8 cellular contexts compared by ENCODE assay signal in the genomic region with DNA sequence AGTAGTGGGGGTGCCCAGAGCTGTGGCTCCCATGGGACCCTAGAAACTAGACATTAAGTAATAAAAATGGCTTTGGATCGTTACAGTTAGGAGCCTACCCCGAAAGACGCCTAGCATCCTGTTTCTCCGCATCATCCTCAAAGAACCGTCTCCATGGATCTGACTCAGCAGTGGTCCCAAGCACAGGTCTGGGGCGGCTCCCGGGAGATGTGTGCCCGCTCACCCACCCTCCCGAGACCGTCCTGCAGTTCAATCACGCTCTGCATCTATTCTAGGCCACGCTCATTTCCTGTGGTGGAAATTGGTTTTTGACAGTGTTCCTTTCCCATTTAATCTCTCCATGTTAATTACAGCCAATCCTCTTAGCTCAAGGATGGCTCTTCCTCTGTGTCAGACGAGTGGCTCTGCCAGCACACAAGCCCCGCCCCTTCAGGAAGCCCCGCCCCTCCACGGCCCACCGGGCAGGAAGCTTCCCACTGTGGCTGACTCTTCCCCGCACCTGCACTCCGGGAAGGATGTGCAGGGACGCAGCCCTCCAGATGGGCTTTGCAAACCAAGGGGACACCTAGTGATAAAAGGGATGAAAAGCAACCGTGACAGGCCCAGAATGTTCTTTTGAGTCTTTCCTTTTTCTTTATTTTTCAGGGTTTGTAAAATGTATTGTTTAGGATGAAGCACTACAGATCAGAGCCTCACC. TPM values are rescaled to one million over a fixed set of nuclear protein-coding genes. Genes with fewer than 3 reads are reported as not detected.
A peak's percentile ranks its signal among the peaks of the same experiment; 100 is the strongest.
DNase-seq lines count a peak whose midpoint lies in the region; ATAC-seq, FAIRE-seq and TF ChIP-seq lines count a peak whose summit lies in the region.

No MANE protein-coding gene starts in this region.

- H3K4me2 ChIP-seq in osteoblast (ENCODE audit: insufficient read depth, low read length) = no peak overlapping the region

- H3K4me3 ChIP-seq in fibroblast of mammary gland (ENCODE audit: control insufficient read depth, low read depth, low read length) (no peak overlapping the region), osteoblast (ENCODE audit: insufficient read depth, low read length) (no peak overlapping the region)

- peak; percentile 84 for ATAC-seq in GM18909 (IDR thresholded peaks at IDR 0.05; ENCODE audit: poor library complexity, unreplicated experiment)
- peak; percentile 67 for ATAC-seq in HG03342 (IDR thresholded peaks at IDR 0.05; ENCODE audit: unreplicated experiment)

- FAIRE-seq in urothelium cell line (lab: Jason Lieb, UNC) = peak; percentile 40

- H3K79me2 ChIP-seq in osteoblast (ENCODE audit: insufficient read depth, low read length) = no peaks in the 10 kb centered on the region

- H3K4me1 ChIP-seq in osteoblast (ENCODE audit: insufficient read depth, low read length) = no peaks in the 10 kb centered on the region

- H3K27ac ChIP-seq in osteoblast (ENCODE audit: low read depth, low read length) = no peak overlapping the region

- DNase-seq in AG20443 (ENCODE audit: low spot score) (peak; percentile 73), NCI-H69 (lab: John Stamatoyannopoulos, UW) (peak; percentile 51), fibroblast of mammary gland (ENCODE audit: low read depth) (peak; percentile 63), osteoblast (ENCODE audit: insufficient read length, low spot score, missing footprints) (no peak), urothelium cell line (ENCODE audit: low spot score) (peak; percentile 77)
- peak; percentile 65 for DNase-seq in activated CD8-positive, alpha-beta memory T cell treated with anti-CD3 and anti-CD28 coated beads, Interleukin-2, amount 50 U/mL, for 4 hours

- H3K36me3 ChIP-seq in osteoblast (ENCODE audit: insufficient read depth, low read length) = no peaks in the 10 kb centered on the region

- no peaks in the 10 kb centered on the region for H4K20me1 ChIP-seq in osteoblast (ENCODE audit: insufficient read depth, low read length)

- no peaks in the 10 kb centered on the region for H3K9me3 ChIP-seq in osteoblast (ENCODE audit: low read depth, low read length)

- H2AFZ ChIP-seq in osteoblast (ENCODE audit: low read length) = no peak overlapping the region

- peak; percentile 55 for TF ChIP-seq CTCF in fibroblast of mammary gland (conservative IDR thresholded peaks at IDR 0.05; ENCODE audit: control insufficient read depth, insufficient read depth, low read depth, low read length)
- TF ChIP-seq CTCF in osteoblast (IDR thresholded peaks at IDR 0.05; ENCODE audit: extremely low read depth, low read depth, low read length) = peak; percentile 40

- peaks cover 6% of the 10 kb centered on the region for H3K27me3 ChIP-seq in osteoblast (ENCODE audit: insufficient read depth, low read length)

RNA-seq across cellular contexts. Expression of a gene that starts 34.5 kb away (rescaled TPM):
- not detected in 2 replicates for total RNA-seq in osteoblast
